9 cellular contexts compared by ENCODE assay signal in genomic region chr18:24987271-24987932, GRCh38.
A peak's percentile ranks its signal among the peaks of the same experiment; 100 is the strongest.
DNase-seq lines count a peak whose midpoint lies in the region; ATAC-seq and TF ChIP-seq lines count a peak whose summit lies in the region.
"Had no signal": no experiment of that assay in that cellular context is flagged by ENCODE, and none has a peak within 500 bp of the region (broad histone marks: within the 10 kb centered on the region; RNA-seq: fewer than 3 reads in every experiment).

No MANE protein-coding gene starts in this region.

- H3K36me3 Mint-ChIP-seq in endodermal cell (ENCODE audit: low read depth), result no peaks in the 10 kb centered on the region

- no peak overlapping the region for H3K9ac ChIP-seq in HUES48 (ENCODE audit: low read depth, low read length)
- H3K9ac ChIP-seq in endodermal cell (ENCODE audit: extremely low read depth, low read length, poor library complexity, severe bottlenecking), result no peak overlapping the region
- no peak overlapping the region for H3K9ac ChIP-seq in smooth muscle cell (ENCODE audit: low read depth)

- H3K27me3 ChIP-seq in HUES48 (ENCODE audit: control insufficient read depth, insufficient read depth, low read length) (peaks cover 5% of the 10 kb centered on the region; the same call in 1 of the 2 replicates), endodermal cell (ENCODE audit: control insufficient read depth, insufficient read depth, low read length, poor library complexity, severe bottlenecking) (no peaks in the 10 kb centered on the region), smooth muscle cell (ENCODE audit: low read depth) (no peaks in the 10 kb centered on the region)

- DNase-seq in endodermal cell, result peak; percentile 68
- DNase-seq in left kidney (ENCODE audit: low read depth, low spot score), result peak; percentile 91
- no peak for DNase-seq in smooth muscle cell (lab: John Stamatoyannopoulos, UW; ENCODE audit: unreplicated experiment)
- DNase-seq in stimulated activated CD8-positive, alpha-beta memory T cell treated with anti-CD3 and anti-CD28 coated beads, Interleukin-4, amount 100 ng/mL, for 48 hours, result no peak
- no peak for DNase-seq in NCI-H774 (lab: John Stamatoyannopoulos, UW)
- DNase-seq in T-helper 9 cell, result no peak

- H3F3A ChIP-seq in smooth muscle cell (ENCODE audit: low read depth), result peaks cover 10% of the 10 kb centered on the region

- peaks cover 43% of the 10 kb centered on the region for H3K4me1 Mint-ChIP-seq in endodermal cell

- H3K9me3 ChIP-seq in HUES48 (ENCODE audit: control insufficient read depth, insufficient read depth, low read length), result no peaks in the 10 kb centered on the region
- no peaks in the 10 kb centered on the region for H3K9me3 ChIP-seq in endodermal cell (ENCODE audit: control insufficient read depth, low read length)
- H3K9me3 ChIP-seq in smooth muscle cell (replicated peaks; ENCODE audit: low read depth), result no peaks in the 10 kb centered on the region

- H3K4me3 ChIP-seq in HUES48 (ENCODE audit: low read depth, low read length), result no peak overlapping the region
- H3K4me3 ChIP-seq in endodermal cell (ENCODE audit: low read length), result no peak overlapping the region
- peak overlapping the region; percentile 5 for H3K4me3 ChIP-seq in smooth muscle cell

- H3K4me1 ChIP-seq in HUES48 (ENCODE audit: control insufficient read depth, insufficient read depth, low read length) (peaks cover 40% of the 10 kb centered on the region), endodermal cell (ENCODE audit: control insufficient read depth, insufficient read depth, low read length) (peaks cover 16% of the 10 kb centered on the region), smooth muscle cell (ENCODE audit: low read depth) (peaks cover 43% of the 10 kb centered on the region)

- no peak overlapping the region for H3K27ac Mint-ChIP-seq in endodermal cell

- peak overlapping the region; percentile 19 for H2AFZ ChIP-seq in smooth muscle cell (ENCODE audit: low read depth)

- no peaks in the 10 kb centered on the region for H4K20me1 ChIP-seq in smooth muscle cell (ENCODE audit: low read depth)

- no peak overlapping the region for H3K4me3 Mint-ChIP-seq in endodermal cell

- TF ChIP-seq CTCF in endodermal cell (conservative IDR thresholded peaks at IDR 0.05) (no peak), smooth muscle cell (IDR thresholded peaks at IDR 0.05; ENCODE audit: borderline replicate concordance, insufficient read depth, poor library complexity, severe bottlenecking) (no peak)

- peaks cover 2% of the 10 kb centered on the region for H3K27me3 Mint-ChIP-seq in endodermal cell (ENCODE audit: insufficient read depth)

- H3K9me3 Mint-ChIP-seq in endodermal cell, result no peaks in the 10 kb centered on the region

- H3K36me3 ChIP-seq in HUES48 (ENCODE audit: control insufficient read depth, insufficient read depth, low read length) (no peaks in the 10 kb centered on the region), endodermal cell (ENCODE audit: control insufficient read depth, insufficient read depth, low read length) (no peaks in the 10 kb centered on the region), smooth muscle cell (ENCODE audit: low read depth) (no peaks in the 10 kb centered on the region)

- ATAC-seq in GM18870 (IDR thresholded peaks at IDR 0.05; ENCODE audit: unreplicated experiment), result no peak
- ATAC-seq: Panc1 had no signal

- H3K4me2 ChIP-seq in smooth muscle cell, result peak overlapping the region; percentile 75

- WGBS in endodermal cell (ENCODE audit: insufficient coverage in 1 of 2, insufficient read length in 1 of 2), 2 experiments, result 34 to 41% methylated on average over 6 to 8 of the region's 8 CpGs
- 10% methylated on average over 8 of the region's 8 CpGs for WGBS in smooth muscle cell (ENCODE audit: low lambda C conversion rate)

- no peaks in the 10 kb centered on the region for H3K79me2 ChIP-seq in smooth muscle cell (ENCODE audit: low read depth)

- H3K27ac ChIP-seq in HUES48 (ENCODE audit: low read depth, low read length) (peak overlapping the region; percentile 29), endodermal cell (ENCODE audit: low read depth, low read length) (peak overlapping the region; percentile 90), smooth muscle cell (ENCODE audit: low read depth) (peak overlapping the region; percentile 58)

Comparison
In these comparisons a context has a peak if more than half of its experiments do, and no peak if none do; other contexts are left out.
1. H3K27ac ChIP-seq: peak in every context shown above with its lines; median percentile 90 in endodermal cell; 58 in smooth muscle cell; 29 in HUES48.
2. DNase-seq: peak in endodermal cell (single experiment) and left kidney (single experiment); none in smooth muscle cell (single experiment), stimulated activated CD8-positive, alpha-beta memory T cell treated with anti-CD3 and anti-CD28 coated beads, Interleukin-4, amount 100 ng/mL, for 48 hours (single experiment), NCI-H774 (single experiment) and T-helper 9 cell (single experiment).